ENCODE assay signal across 24 cellular contexts in the genomic region with DNA sequence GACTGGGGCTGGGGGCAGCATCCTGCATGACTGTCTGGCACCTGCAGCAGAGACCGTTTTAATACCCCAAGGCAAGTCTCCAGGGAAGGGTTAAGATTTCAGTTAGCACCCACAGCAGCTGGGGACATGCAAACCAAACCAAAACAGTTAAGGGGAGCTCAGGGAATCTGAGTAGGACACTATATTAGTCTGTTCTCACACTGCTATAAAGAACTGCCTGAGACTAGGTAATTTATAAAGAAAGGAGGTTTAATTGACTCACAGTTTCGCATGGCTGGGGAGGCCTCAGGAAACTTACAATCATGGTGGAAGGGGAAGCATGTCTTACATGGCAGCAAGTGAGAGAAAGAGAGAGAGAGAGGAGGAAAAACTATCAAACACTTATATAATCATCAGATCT. TPM values are rescaled to one million over a fixed set of nuclear protein-coding genes. Genes with fewer than 3 reads are reported as not detected.
DNase-seq lines count a peak whose midpoint lies in the region; ATAC-seq, FAIRE-seq and TF ChIP-seq lines count a peak whose summit lies in the region.
"Had no signal": no experiment of that assay in that cellular context is flagged by ENCODE, and none has a peak within 500 bp of the region (broad histone marks: within the 10 kb centered on the region; RNA-seq: fewer than 3 reads in every experiment).

No MANE protein-coding gene starts in this region.

- intact Hi-C loops in activated CD4-positive, alpha-beta memory T cell treated with anti-CD3 and anti-CD28 coated beads for 36 hours (cut with micrococcal nuclease), result no loop called here
- intact Hi-C loops in K562 (cut with micrococcal nuclease), result no loop called here

- H3K36me3 ChIP-seq in BLaER1 (no peaks in the 10 kb centered on the region), K562 (ENCODE audit: control insufficient read depth, insufficient read depth, low read length) (no peaks in the 10 kb centered on the region)
- H3K36me3 ChIP-seq: Peyer's patch had no signal

- TF ChIP-seq CTCF in K562 (IDR thresholded peaks at IDR 0.05 in 2 of 3, conservative IDR thresholded peaks at IDR 0.05 in 1 of 3; ENCODE audit: insufficient read depth in 2 of 3, low read depth in 1 of 3, low read length in 3 of 3), result no peak

- no peak overlapping the region for H3K27ac Mint-ChIP-seq in activated CD4-positive, alpha-beta memory T cell treated with anti-CD3 and anti-CD28 coated beads for 36 hours
- no peak overlapping the region for H3K27ac Mint-ChIP-seq in activated CD4-positive, alpha-beta memory T cell treated with anti-CD3 and anti-CD28 coated beads, Interleukin-2, amount 10 ng/mL, durations not matched to agents 7 days and 5 days
- H3K27ac Mint-ChIP-seq: CD4-positive, alpha-beta T cell had no signal

- in situ Hi-C loops in K562 (cut with MboI), result no loop called here

- H3K27me3 Mint-ChIP-seq in activated CD4-positive, alpha-beta memory T cell treated with anti-CD3 and anti-CD28 coated beads for 36 hours, result peaks cover 10% of the 10 kb centered on the region
- no peaks in the 10 kb centered on the region for H3K27me3 Mint-ChIP-seq in activated CD4-positive, alpha-beta memory T cell treated with anti-CD3 and anti-CD28 coated beads, Interleukin-2, amount 10 ng/mL, durations not matched to agents 7 days and 5 days

- no TSS peak for BruUV-seq in K562 (replicated peaks; lab: Mats Ljungman, UMichigan)

- H3K4me1 ChIP-seq in BLaER1 (peaks cover 94% of the 10 kb centered on the region), K562 (replicated peaks in 1 of 2; ENCODE audit: control insufficient read depth in 2 of 2, insufficient read depth in 2 of 2, low read length in 2 of 2) (peaks cover 3 to 5% of the 10 kb centered on the region in 2 experiments; a peak in 4 of 5 replicates)
- H3K4me1 ChIP-seq: Peyer's patch had no signal

- no peak for TF ChIP-seq RAD21 in K562 (CRISPR knock-in tag; conservative IDR thresholded peaks at IDR 0.05 in 1 of 2, IDR thresholded peaks at IDR 0.05 in 1 of 2)

- 7% methylated on average over 2 of the region's 2 CpGs for WGBS in K562 (ENCODE audit: insufficient coverage, low coverage, missing lambda C conversion rate)

- POLR2A ChIA-PET in activated CD4-positive, alpha-beta memory T cell treated with anti-CD3 and anti-CD28 coated beads for 36 hours (lab: Charles Lee), result no interaction called here
- POLR2A ChIA-PET in activated CD4-positive, alpha-beta memory T cell treated with anti-CD3 and anti-CD28 coated beads, Interleukin-2, amount 10 ng/mL, durations not matched to agents 7 days and 5 days (lab: Charles Lee), result no interaction called here
- POLR2A ChIA-PET in K562 (lab: Yijun Ruan, JAX), result interaction anchor here (0.6 kb wide), 2 partner anchors 20 to 61 kb away, joined by 3 read pairs; no protein-coding TSS in a partner anchor

- FAIRE-seq in K562 (lab: Jason Lieb, UNC) (no peak), GM19239 (lab: Jason Lieb, UNC) (no peak)
- FAIRE-seq: D721Med, G401.6, H54 had no signal

- no peak overlapping the region for H2AFZ ChIP-seq in K562 (ENCODE audit: low read depth, low read length)

- CTCF ChIA-PET in activated CD4-positive, alpha-beta memory T cell treated with anti-CD3 and anti-CD28 coated beads for 36 hours (lab: Charles Lee), result interaction anchor here (1.2 kb wide), 1 partner anchor 21 kb away, joined by 4 read pairs; no protein-coding TSS in a partner anchor
- CTCF ChIA-PET in activated CD4-positive, alpha-beta memory T cell treated with anti-CD3 and anti-CD28 coated beads, Interleukin-2, amount 10 ng/mL, durations not matched to agents 7 days and 5 days (lab: Charles Lee), result no interaction called here
- CTCF ChIA-PET in K562 (lab: Yijun Ruan, JAX; ENCODE audit: low intra/inter-chr PET ratio), result no interaction called here

- no peak for TF ChIP-seq POLR2A in K562 (conservative IDR thresholded peaks at IDR 0.05)

- H3K4me1 Mint-ChIP-seq in activated CD4-positive, alpha-beta memory T cell treated with anti-CD3 and anti-CD28 coated beads for 36 hours (ENCODE audit: low read depth), result peaks cover 13% of the 10 kb centered on the region
- peaks cover 24% of the 10 kb centered on the region for H3K4me1 Mint-ChIP-seq in activated CD4-positive, alpha-beta memory T cell treated with anti-CD3 and anti-CD28 coated beads, Interleukin-2, amount 10 ng/mL, durations not matched to agents 7 days and 5 days

- H3K9me3 Mint-ChIP-seq in activated CD4-positive, alpha-beta memory T cell treated with anti-CD3 and anti-CD28 coated beads for 36 hours, result no peaks in the 10 kb centered on the region
- H3K9me3 Mint-ChIP-seq in activated CD4-positive, alpha-beta memory T cell treated with anti-CD3 and anti-CD28 coated beads, Interleukin-2, amount 10 ng/mL, durations not matched to agents 7 days and 5 days, result no peaks in the 10 kb centered on the region
- H3K9me3 Mint-ChIP-seq: CD4-positive, alpha-beta T cell had no signal

- TF ChIP-seq EP300 in K562 (IDR thresholded peaks at IDR 0.05; ENCODE audit: low read length), result no peak

- H3K9me3 ChIP-seq in BLaER1, result peaks cover 24% of the 10 kb centered on the region
- no peaks in the 10 kb centered on the region for H3K9me3 ChIP-seq in K562 (replicated peaks; ENCODE audit: control insufficient read depth, insufficient read depth, low read depth, low read length)
- H3K9me3 ChIP-seq: Peyer's patch had no signal

- no peaks in the 10 kb centered on the region for H4K20me1 ChIP-seq in BLaER1
- H4K20me1 ChIP-seq in K562 (replicated peaks; ENCODE audit: control insufficient read depth, insufficient read depth, low read length), result peaks cover 9% of the 10 kb centered on the region; the same call in 1 of the 2 replicates

- peak overlapping the region; percentile 89 for H3K27ac ChIP-seq in BLaER1
- H3K27ac ChIP-seq in K562 (ENCODE audit: extremely low read depth, low read depth, low read length), result no peak overlapping the region
- H3K27ac ChIP-seq: Peyer's patch had no signal

- ATAC-seq in K562 (no peak), GM21360 (IDR thresholded peaks at IDR 0.05; ENCODE audit: unreplicated experiment) (no peak), GM18511 (IDR thresholded peaks at IDR 0.05; ENCODE audit: unreplicated experiment) (no peak)

- H3K4me2 ChIP-seq in BLaER1 (peak overlapping the region; percentile 78), K562 (ENCODE audit: insufficient read depth, low read length) (peak overlapping the region; percentile 29; the same call in 1 of the 2 replicates)

- no peaks in the 10 kb centered on the region for H3K79me2 ChIP-seq in K562 (ENCODE audit: control insufficient read depth, insufficient read depth, low read length)

- no peaks in the 10 kb centered on the region for H3K36me3 Mint-ChIP-seq in activated CD4-positive, alpha-beta memory T cell treated with anti-CD3 and anti-CD28 coated beads for 36 hours
- H3K36me3 Mint-ChIP-seq in activated CD4-positive, alpha-beta memory T cell treated with anti-CD3 and anti-CD28 coated beads, Interleukin-2, amount 10 ng/mL, durations not matched to agents 7 days and 5 days (ENCODE audit: low read depth), result no peaks in the 10 kb centered on the region

- H3K9ac ChIP-seq in BLaER1, result peak overlapping the region; percentile 64
- no peak overlapping the region for H3K9ac ChIP-seq in K562 (ENCODE audit: insufficient read depth in 1 of 2, low read depth in 2 of 2, low read length in 2 of 2)

- H3K27me3 ChIP-seq in BLaER1 (no peaks in the 10 kb centered on the region), K562 (ENCODE audit: control insufficient read depth in 2 of 2, insufficient read depth in 2 of 2, low read length in 2 of 2) (peaks cover 21 to 63% of the 10 kb centered on the region in 2 experiments; a peak in 4 of 5 replicates)
- H3K27me3 ChIP-seq: Peyer's patch had no signal

- DNase-seq in activated CD4-positive, alpha-beta memory T cell treated with anti-CD3 and anti-CD28 coated beads for 36 hours, result peak; percentile 20
- DNase-seq in activated CD4-positive, alpha-beta memory T cell treated with anti-CD3 and anti-CD28 coated beads, Interleukin-2, amount 10 ng/mL, durations not matched to agents 7 days and 5 days, result no peak
- peak; percentile 48 for DNase-seq in NAMALWA (ENCODE audit: low spot score)
- DNase-seq in K562 (ENCODE audit: extremely low read depth in 1 of 4, low spot score in 3 of 4), result no peak
- no peak for DNase-seq in GM19239 (ENCODE audit: insufficient read length, low spot score)
- DNase-seq: CD4-positive, alpha-beta T cell; Kasumi-1; NCI-H1105; NCI-H1436 treated with DMSO at 0.1 percent for 48 hours; NCI-H187 treated with DMSO at 0.1 percent for 48 hours; NCI-H2171 treated with DMSO at 0.1 percent for 48 hours; NCI-H345; NCI-H510A treated with DMSO at 0.1 percent for 48 hours; NCI-H774; Peyer's patch; SHP77 treated with DMSO at 0.1 percent for 48 hours had no signal

- H3K4me3 ChIP-seq in BLaER1 (0 out of 2 replicates have a peak overlapping the region, but pooled peaks have one; percentile 2), K562 (no peak overlapping the region)
- H3K4me3 ChIP-seq: Peyer's patch had no signal

- no peaks in the 10 kb centered on the region for H3K9me1 ChIP-seq in K562 (ENCODE audit: control insufficient read depth, insufficient read depth, low read length)

- H3K4me3 Mint-ChIP-seq in activated CD4-positive, alpha-beta memory T cell treated with anti-CD3 and anti-CD28 coated beads for 36 hours, result no peak overlapping the region
- H3K4me3 Mint-ChIP-seq in activated CD4-positive, alpha-beta memory T cell treated with anti-CD3 and anti-CD28 coated beads, Interleukin-2, amount 10 ng/mL, durations not matched to agents 7 days and 5 days, result no peak overlapping the region
- H3K4me3 Mint-ChIP-seq: CD4-positive, alpha-beta T cell had no signal

RNA-seq across cellular contexts. Expression of a gene that starts 25.3 kb away (rescaled TPM):
- total RNA-seq in activated CD4-positive, alpha-beta memory T cell treated with anti-CD3 and anti-CD28 coated beads for 36 hours, result not detected
- not detected for total RNA-seq in activated CD4-positive, alpha-beta memory T cell treated with anti-CD3 and anti-CD28 coated beads, Interleukin-2, amount 10 ng/mL, durations not matched to agents 7 days and 5 days
- total RNA-seq in K562 (2011; cell fraction: chromatin; rRNA removed; ENCODE audit: low replicate concordance), result not detected in 2 replicates
- total RNA-seq in K562 (2011; cell fraction: nucleolus; rRNA removed), result not detected in 2 replicates
- total RNA-seq in K562 (2011; cell fraction: nucleoplasm; rRNA removed), result not detected in 2 replicates
- total RNA-seq in K562 (2014; rRNA removed), result not detected in 2 replicates
- total RNA-seq in K562 (2014; rRNA removed; fragmentation: Illumina TruSeq; extraction: Trizol), result not detected in 2 replicates
- not detected in 2 replicates for total RNA-seq in K562 (2015; rRNA removed; fragmentation: Illumina TruSeq; extraction: Trizol)
- total RNA-seq in K562 (2021), result not detected in 2 replicates
- not detected in 2 replicates for polyA plus RNA-seq in K562 (2011; rRNA removed)
- polyA plus RNA-seq in K562 (2011; cell fraction: cytosol; rRNA removed), result not detected in 2 replicates
- polyA plus RNA-seq in K562 (2011; cell fraction: nucleus; rRNA removed), result not detected in 2 replicates
- polyA plus RNA-seq in K562 (2012), result not detected in 2 replicates
- polyA plus RNA-seq in K562 (2014; fragmentation: Illumina TruSeq; extraction: Trizol), result not detected in 2 replicates
- not detected for polyA plus RNA-seq in K562 (2014; fragmentation: Nextera tagmentation; extraction: Ambion mirVana)
- not detected in 2 replicates for polyA plus RNA-seq in K562 (2014; rRNA removed)
- polyA minus RNA-seq in K562 (2011; rRNA and poly(A)+ RNA removed), result not detected in 2 replicates
- not detected in 2 replicates for polyA minus RNA-seq in K562 (2011; cell fraction: cytosol; rRNA and poly(A)+ RNA removed)
- not detected in 2 replicates for polyA minus RNA-seq in K562 (2011; cell fraction: nucleus; rRNA and poly(A)+ RNA removed)
- total RNA-seq: A172; CD4-positive, alpha-beta T cell; HT-29 had no signal

Comparison
In these comparisons a context has a peak if more than half of its experiments do, and no peak if none do; other contexts are left out.
1. DNase-seq: peak in activated CD4-positive, alpha-beta memory T cell treated with anti-CD3 and anti-CD28 coated beads for 36 hours (single experiment) and NAMALWA (single experiment); none in activated CD4-positive, alpha-beta memory T cell treated with anti-CD3 and anti-CD28 coated beads, Interleukin-2, amount 10 ng/mL, durations not matched to agents 7 days and 5 days (single experiment), K562 (0 of 4) and GM19239 (single experiment).